Comparison of ENCODE assay signal across 1 cellular context in the genomic region with DNA sequence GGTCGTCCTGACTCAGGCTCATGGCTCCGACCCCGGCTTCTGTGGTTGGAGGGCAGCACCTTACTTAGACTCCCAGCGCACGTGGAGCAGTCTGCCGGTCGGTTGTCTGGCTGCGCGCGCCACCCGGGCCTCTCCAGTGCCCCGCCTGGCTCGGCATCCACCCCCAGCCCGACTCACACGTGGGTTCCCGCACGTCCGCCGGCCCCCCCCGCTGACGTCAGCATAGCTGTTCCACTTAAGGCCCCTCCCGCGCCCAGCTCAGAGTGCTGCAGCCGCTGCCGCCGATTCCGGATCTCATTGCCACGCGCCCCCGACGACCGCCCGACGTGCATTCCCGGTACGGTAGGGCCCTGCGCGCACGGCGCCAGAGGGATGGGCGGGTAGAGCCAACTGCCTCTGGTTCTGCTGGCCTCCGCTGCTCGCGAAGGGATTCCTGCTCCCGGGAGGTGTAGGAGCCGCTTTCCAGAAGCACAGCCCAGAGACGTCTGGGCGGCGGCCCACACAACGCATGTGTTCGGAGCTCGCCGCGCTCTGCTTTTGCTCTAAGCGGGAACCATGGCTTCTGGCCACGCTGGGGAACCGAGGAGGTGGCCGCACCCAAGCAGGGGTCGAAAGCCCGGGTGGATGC.
A peak's percentile ranks its signal among the peaks of the same experiment; 100 is the strongest.
TF ChIP-seq lines count a peak whose summit lies in the region.

LDHA (plus strand) TSS at position 264 of the 628 bp plus-strand sequence. CDS start 2,280 bp downstream, outside the sequence.

TF ChIP-seq in WTC11, 78 proteins besides CTCF, POLR2A, EP300 and RAD21 (continued from another document and continues in another):
- TF ChIP-seq, protein P1, sequence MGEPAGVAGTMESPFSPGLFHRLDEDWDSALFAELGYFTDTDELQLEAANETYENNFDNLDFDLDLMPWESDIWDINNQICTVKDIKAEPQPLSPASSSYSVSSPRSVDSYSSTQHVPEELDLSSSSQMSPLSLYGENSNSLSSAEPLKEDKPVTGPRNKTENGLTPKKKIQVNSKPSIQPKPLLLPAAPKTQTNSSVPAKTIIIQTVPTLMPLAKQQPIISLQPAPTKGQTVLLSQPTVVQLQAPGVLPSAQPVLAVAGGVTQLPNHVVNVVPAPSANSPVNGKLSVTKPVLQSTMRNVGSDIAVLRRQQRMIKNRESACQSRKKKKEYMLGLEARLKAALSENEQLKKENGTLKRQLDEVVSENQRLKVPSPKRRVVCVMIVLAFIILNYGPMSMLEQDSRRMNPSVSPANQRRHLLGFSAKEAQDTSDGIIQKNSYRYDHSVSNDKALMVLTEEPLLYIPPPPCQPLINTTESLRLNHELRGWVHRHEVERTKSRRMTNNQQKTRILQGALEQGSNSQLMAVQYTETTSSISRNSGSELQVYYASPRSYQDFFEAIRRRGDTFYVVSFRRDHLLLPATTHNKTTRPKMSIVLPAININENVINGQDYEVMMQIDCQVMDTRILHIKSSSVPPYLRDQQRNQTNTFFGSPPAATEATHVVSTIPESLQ (CRISPR knock-in tag; IDR thresholded peaks at IDR 0.05) = no peak
- TF ChIP-seq TP53 (CRISPR knock-in tag; IDR thresholded peaks at IDR 0.05) (peak; percentile 83; the same call in 1 of the 2 replicates), JAZF1 (CRISPR knock-in tag; IDR thresholded peaks at IDR 0.05) (no peak), PRDM15 (CRISPR knock-in tag; IDR thresholded peaks at IDR 0.05) (peak; percentile 22; the same call in 1 of the 2 replicates), E2F4 (CRISPR knock-in tag; IDR thresholded peaks at IDR 0.05; ENCODE audit: borderline replicate concordance, low read depth) (peak; percentile 17; the same call in 1 of the 2 replicates), SMAD4 (CRISPR knock-in tag; IDR thresholded peaks at IDR 0.05) (no peak), ZNF232 (CRISPR knock-in tag; IDR thresholded peaks at IDR 0.05) (peak; percentile 70), IRF2 (CRISPR knock-in tag; IDR thresholded peaks at IDR 0.05; ENCODE audit: borderline replicate concordance, low read depth) (no peak), NFYB (CRISPR knock-in tag; conservative IDR thresholded peaks at IDR 0.05; ENCODE audit: low read depth) (no peak), ZNF423 (CRISPR knock-in tag; IDR thresholded peaks at IDR 0.05) (no peak), ETV6 (CRISPR knock-in tag; IDR thresholded peaks at IDR 0.05) (peak; percentile 95), CREB1 (CRISPR knock-in tag; IDR thresholded peaks at IDR 0.05) (peak; percentile 80), STAT6 (CRISPR knock-in tag; conservative IDR thresholded peaks at IDR 0.05; ENCODE audit: low read depth) (no peak), ZNF416 (CRISPR knock-in tag; IDR thresholded peaks at IDR 0.05) (no peak), USF2 (CRISPR knock-in tag; IDR thresholded peaks at IDR 0.05) (peak; percentile 70), OVOL2 (CRISPR knock-in tag; IDR thresholded peaks at IDR 0.05; ENCODE audit: borderline replicate concordance) (no peak), TEAD4 (CRISPR knock-in tag; IDR thresholded peaks at IDR 0.05) (no peak), CBFB (CRISPR knock-in tag; IDR thresholded peaks at IDR 0.05; ENCODE audit: low read depth) (no peak), RELA (CRISPR knock-in tag; IDR thresholded peaks at IDR 0.05; ENCODE audit: borderline replicate concordance) (peak; percentile 94; the same call in 1 of the 2 replicates)
- TF ChIP-seq, protein P2, sequence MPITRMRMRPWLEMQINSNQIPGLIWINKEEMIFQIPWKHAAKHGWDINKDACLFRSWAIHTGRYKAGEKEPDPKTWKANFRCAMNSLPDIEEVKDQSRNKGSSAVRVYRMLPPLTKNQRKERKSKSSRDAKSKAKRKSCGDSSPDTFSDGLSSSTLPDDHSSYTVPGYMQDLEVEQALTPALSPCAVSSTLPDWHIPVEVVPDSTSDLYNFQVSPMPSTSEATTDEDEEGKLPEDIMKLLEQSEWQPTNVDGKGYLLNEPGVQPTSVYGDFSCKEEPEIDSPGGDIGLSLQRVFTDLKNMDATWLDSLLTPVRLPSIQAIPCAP (CRISPR knock-in tag; IDR thresholded peaks at IDR 0.05) = no peak; the same call in 1 of the 2 replicates
- TF ChIP-seq, protein P3, sequence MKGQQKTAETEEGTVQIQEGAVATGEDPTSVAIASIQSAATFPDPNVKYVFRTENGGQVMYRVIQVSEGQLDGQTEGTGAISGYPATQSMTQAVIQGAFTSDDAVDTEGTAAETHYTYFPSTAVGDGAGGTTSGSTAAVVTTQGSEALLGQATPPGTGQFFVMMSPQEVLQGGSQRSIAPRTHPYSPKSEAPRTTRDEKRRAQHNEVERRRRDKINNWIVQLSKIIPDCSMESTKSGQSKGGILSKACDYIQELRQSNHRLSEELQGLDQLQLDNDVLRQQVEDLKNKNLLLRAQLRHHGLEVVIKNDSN (CRISPR knock-in tag; IDR thresholded peaks at IDR 0.05) = peak; percentile 62; the same call in 1 of the 2 replicates
- TF ChIP-seq, protein P4, sequence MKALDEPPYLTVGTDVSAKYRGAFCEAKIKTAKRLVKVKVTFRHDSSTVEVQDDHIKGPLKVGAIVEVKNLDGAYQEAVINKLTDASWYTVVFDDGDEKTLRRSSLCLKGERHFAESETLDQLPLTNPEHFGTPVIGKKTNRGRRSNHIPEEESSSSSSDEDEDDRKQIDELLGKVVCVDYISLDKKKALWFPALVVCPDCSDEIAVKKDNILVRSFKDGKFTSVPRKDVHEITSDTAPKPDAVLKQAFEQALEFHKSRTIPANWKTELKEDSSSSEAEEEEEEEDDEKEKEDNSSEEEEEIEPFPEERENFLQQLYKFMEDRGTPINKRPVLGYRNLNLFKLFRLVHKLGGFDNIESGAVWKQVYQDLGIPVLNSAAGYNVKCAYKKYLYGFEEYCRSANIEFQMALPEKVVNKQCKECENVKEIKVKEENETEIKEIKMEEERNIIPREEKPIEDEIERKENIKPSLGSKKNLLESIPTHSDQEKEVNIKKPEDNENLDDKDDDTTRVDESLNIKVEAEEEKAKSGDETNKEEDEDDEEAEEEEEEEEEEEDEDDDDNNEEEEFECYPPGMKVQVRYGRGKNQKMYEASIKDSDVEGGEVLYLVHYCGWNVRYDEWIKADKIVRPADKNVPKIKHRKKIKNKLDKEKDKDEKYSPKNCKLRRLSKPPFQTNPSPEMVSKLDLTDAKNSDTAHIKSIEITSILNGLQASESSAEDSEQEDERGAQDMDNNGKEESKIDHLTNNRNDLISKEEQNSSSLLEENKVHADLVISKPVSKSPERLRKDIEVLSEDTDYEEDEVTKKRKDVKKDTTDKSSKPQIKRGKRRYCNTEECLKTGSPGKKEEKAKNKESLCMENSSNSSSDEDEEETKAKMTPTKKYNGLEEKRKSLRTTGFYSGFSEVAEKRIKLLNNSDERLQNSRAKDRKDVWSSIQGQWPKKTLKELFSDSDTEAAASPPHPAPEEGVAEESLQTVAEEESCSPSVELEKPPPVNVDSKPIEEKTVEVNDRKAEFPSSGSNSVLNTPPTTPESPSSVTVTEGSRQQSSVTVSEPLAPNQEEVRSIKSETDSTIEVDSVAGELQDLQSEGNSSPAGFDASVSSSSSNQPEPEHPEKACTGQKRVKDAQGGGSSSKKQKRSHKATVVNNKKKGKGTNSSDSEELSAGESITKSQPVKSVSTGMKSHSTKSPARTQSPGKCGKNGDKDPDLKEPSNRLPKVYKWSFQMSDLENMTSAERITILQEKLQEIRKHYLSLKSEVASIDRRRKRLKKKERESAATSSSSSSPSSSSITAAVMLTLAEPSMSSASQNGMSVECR (CRISPR knock-in tag; IDR thresholded peaks at IDR 0.05; ENCODE audit: borderline replicate concordance) = peak; percentile 70; the same call in 1 of the 2 replicates
- TF ChIP-seq, protein P5, sequence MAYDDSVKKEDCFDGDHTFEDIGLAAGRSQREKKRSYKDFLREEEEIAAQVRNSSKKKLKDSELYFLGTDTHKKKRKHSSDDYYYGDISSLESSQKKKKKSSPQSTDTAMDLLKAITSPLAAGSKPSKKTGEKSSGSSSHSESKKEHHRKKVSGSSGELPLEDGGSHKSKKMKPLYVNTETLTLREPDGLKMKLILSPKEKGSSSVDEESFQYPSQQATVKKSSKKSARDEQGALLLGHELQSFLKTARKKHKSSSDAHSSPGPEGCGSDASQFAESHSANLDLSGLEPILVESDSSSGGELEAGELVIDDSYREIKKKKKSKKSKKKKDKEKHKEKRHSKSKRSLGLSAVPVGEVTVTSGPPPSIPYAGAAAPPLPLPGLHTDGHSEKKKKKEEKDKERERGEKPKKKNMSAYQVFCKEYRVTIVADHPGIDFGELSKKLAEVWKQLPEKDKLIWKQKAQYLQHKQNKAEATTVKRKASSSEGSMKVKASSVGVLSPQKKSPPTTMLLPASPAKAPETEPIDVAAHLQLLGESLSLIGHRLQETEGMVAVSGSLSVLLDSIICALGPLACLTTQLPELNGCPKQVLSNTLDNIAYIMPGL (CRISPR knock-in tag; IDR thresholded peaks at IDR 0.05) = peak; percentile 71; the same call in 1 of the 2 replicates
- TF ChIP-seq, protein P6, sequence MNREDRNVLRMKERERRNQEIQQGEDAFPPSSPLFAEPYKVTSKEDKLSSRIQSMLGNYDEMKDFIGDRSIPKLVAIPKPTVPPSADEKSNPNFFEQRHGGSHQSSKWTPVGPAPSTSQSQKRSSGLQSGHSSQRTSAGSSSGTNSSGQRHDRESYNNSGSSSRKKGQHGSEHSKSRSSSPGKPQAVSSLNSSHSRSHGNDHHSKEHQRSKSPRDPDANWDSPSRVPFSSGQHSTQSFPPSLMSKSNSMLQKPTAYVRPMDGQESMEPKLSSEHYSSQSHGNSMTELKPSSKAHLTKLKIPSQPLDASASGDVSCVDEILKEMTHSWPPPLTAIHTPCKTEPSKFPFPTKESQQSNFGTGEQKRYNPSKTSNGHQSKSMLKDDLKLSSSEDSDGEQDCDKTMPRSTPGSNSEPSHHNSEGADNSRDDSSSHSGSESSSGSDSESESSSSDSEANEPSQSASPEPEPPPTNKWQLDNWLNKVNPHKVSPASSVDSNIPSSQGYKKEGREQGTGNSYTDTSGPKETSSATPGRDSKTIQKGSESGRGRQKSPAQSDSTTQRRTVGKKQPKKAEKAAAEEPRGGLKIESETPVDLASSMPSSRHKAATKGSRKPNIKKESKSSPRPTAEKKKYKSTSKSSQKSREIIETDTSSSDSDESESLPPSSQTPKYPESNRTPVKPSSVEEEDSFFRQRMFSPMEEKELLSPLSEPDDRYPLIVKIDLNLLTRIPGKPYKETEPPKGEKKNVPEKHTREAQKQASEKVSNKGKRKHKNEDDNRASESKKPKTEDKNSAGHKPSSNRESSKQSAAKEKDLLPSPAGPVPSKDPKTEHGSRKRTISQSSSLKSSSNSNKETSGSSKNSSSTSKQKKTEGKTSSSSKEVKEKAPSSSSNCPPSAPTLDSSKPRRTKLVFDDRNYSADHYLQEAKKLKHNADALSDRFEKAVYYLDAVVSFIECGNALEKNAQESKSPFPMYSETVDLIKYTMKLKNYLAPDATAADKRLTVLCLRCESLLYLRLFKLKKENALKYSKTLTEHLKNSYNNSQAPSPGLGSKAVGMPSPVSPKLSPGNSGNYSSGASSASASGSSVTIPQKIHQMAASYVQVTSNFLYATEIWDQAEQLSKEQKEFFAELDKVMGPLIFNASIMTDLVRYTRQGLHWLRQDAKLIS (CRISPR knock-in tag; IDR thresholded peaks at IDR 0.05; ENCODE audit: borderline replicate concordance) = 0 out of 2 replicates have a peak, but pooled peaks have one; percentile 63
